In the genomic region with DNA sequence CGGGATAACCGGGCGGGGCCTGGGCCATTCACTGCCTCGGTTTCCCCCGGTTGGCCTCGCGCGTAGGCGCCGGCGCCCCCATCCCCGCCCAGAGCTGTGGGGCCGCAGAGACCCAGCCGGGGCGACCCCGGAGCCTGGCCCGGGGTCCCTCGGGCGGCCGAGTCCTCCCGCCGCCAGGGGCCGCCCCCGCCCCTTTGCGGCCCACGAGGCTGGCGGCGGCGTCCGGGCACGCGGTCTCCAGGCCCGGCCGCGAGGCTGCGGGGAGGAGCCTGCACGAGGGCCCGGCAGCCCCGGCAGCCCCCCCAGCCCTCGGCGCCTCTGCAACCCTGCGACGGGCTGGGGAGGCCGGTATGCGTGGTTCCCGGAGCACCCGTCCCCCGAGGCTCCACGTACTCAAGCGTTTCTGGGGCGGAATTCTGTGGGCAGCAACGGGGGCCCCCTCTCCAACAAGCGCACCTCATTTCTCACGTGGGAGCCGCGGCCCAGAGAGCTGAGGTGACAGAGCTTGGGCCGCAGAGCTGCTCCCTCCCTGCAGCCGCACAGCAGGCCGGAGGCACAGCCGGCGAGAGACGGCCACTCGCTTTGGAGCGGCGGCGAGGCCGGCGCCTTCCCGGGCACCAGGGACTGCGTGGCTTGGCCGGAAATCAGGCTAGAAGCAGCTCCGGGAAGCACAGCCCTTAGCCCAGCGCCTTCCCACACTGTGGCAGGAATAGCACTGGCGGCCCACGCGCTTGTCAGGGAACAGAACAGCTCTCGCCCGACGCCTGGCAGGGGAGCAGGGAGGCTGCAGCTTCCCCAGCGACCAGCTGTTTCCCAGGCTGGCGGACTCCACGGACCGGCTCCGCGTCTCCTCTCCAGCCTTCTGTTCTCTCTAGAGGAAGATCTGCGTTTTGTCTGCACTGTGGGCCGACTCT, we compare ENCODE assay signal across 8 cellular contexts. TPM values are rescaled to one million over a fixed set of nuclear protein-coding genes. Genes with fewer than 3 reads are reported as not detected.
DNase-seq lines count a peak whose midpoint lies in the region; ATAC-seq and TF ChIP-seq lines count a peak whose summit lies in the region.

No MANE protein-coding gene starts in this region.

- H3K4me1 Mint-ChIP-seq in effector memory CD8-positive, alpha-beta T cell (ENCODE audit: low read depth in 2 of 2), result peaks cover 64 to 65% of the 10 kb centered on the region in 2 donors

- TF ChIP-seq CTCF in GM12865 (IDR thresholded peaks at IDR 0.05; ENCODE audit: insufficient read depth, low read depth, low read length, missing control alignments), result peak; percentile 32

- no peaks in the 10 kb centered on the region for H3K27me3 Mint-ChIP-seq in effector memory CD8-positive, alpha-beta T cell

- H3K27ac Mint-ChIP-seq in effector memory CD8-positive, alpha-beta T cell, result peak overlapping the region; percentile 96

- H3K4me3 Mint-ChIP-seq in effector memory CD8-positive, alpha-beta T cell, result peak overlapping the region; percentile 89 to 94

- peak; percentile 24 for ATAC-seq in effector memory CD8-positive, alpha-beta T cell (replicated peaks)
- no peak for ATAC-seq in HG02938 (IDR thresholded peaks at IDR 0.05; ENCODE audit: unreplicated experiment)

- DNase-seq in GM12865 (ENCODE audit: low read depth) (peak; percentile 83), MV-4-11 (lab: John Stamatoyannopoulos, UW) (peak; percentile 35), midbrain (lab: John Stamatoyannopoulos, UW) (peak; percentile 20), HT-29 (ENCODE audit: low spot score) (no peak)
- peak; percentile 48 to 58 for DNase-seq in activated CD4-positive, alpha-beta T cell treated with anti-CD3 and anti-CD28 coated beads, Interleukin-2, amount 50 U/mL, for 48 hours
- peak; percentile 60 to 65 (median 65) for DNase-seq in effector memory CD8-positive, alpha-beta T cell
- DNase-seq in stimulated activated naive CD4-positive, alpha-beta T cell (lab: John Stamatoyannopoulos, UW), result peak; percentile 38 to 77 (median 54)

- H3K4me3 ChIP-seq in GM12865 (ENCODE audit: low read depth, low read length), result peak overlapping the region; percentile 92

- peaks cover 78% of the 10 kb centered on the region for H3K36me3 Mint-ChIP-seq in effector memory CD8-positive, alpha-beta T cell (ENCODE audit: insufficient read depth)

- no peaks in the 10 kb centered on the region for H3K9me3 Mint-ChIP-seq in effector memory CD8-positive, alpha-beta T cell

RNA-seq across cellular contexts. Expression of gene LIMD2, which starts 0.9 kb away (rescaled TPM):
- 2.2 and 2.8 TPM in 2 replicates for total RNA-seq in HT-29 (2014; rRNA removed; shearing (Covaris generic))

RNA-seq across cellular contexts. Expression of gene STRADA, which starts 40.8 kb away (rescaled TPM):
- total RNA-seq in HT-29 (2014; rRNA removed; shearing (Covaris generic)), result 5.2 and 6.6 TPM in 2 replicates
